Comparison of ENCODE assay signal across 5 cellular contexts in the genomic region with DNA sequence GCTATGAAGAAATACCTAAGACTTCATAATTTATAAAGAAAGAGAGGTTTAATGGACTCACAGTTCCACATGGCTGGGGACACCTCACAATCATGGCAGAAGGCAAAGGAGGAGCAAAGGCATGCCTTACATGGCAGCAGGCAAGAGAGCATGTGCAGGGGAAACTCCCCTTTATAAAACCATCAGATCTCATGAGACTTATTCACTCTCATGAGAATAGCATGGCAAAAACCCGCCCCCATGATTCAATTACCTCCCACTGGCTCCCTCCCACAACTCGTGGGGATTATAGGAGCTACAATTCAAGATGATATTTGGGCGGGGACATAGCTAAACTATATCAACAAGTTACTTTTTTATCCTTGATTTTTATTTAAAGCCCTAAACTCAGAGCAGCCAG.
A peak's percentile ranks its signal among the peaks of the same experiment; 100 is the strongest.
DNase-seq lines count a peak whose midpoint lies in the region; ATAC-seq, FAIRE-seq and TF ChIP-seq lines count a peak whose summit lies in the region.
"Not testable (repeated sequence)": the region's sequence is repeated elsewhere in the genome, so short reads cannot be mapped to it uniquely, and the experiment has no call there.

No MANE protein-coding gene starts in this region.

- in situ Hi-C loops in K562 (cut with MboI) = loop anchor here (25.0 kb wide), 1 partner anchor 1215 kb away; the partner anchor contains the start of gene GAPVD1

- H3K4me3 ChIP-seq in K562 = not testable (repeated sequence)

- ATAC-seq in CD4-positive, alpha-beta T cell (ENCODE audit: poor library complexity); T-helper 17 cell; K562: not testable (repeated sequence)
- peak; percentile 21 for ATAC-seq in activated B cell treated with CpG ODN at 0.5 μM for 24 hours (ENCODE audit: low read depth)

- TF ChIP-seq EP300 in K562 (IDR thresholded peaks at IDR 0.05; ENCODE audit: low read length) = not testable (repeated sequence)

- H3K4me2 ChIP-seq in K562 (ENCODE audit: insufficient read depth, low read length) = not testable (repeated sequence)

- not testable (repeated sequence) for H3K9me3 Mint-ChIP-seq in CD4-positive, alpha-beta T cell; activated B cell treated with CpG ODN at 0.5 μM for 24 hours

- H4K20me1 ChIP-seq in K562 (replicated peaks; ENCODE audit: control insufficient read depth, insufficient read depth, low read length) = not testable (repeated sequence)

- H2AFZ ChIP-seq in K562 (ENCODE audit: low read depth, low read length) = not testable (repeated sequence)

- not testable (repeated sequence) for H3K79me2 ChIP-seq in K562 (ENCODE audit: control insufficient read depth, insufficient read depth, low read length)

- intact Hi-C loops in CD4-positive, alpha-beta T cell (cut with DNase I, micrococcal nuclease); activated B cell treated with CpG ODN at 0.5 μM for 24 hours (cut with micrococcal nuclease); K562 (cut with micrococcal nuclease); head of caudate nucleus (cut with DNase I): not testable (repeated sequence)

- H3K36me3 Mint-ChIP-seq in CD4-positive, alpha-beta T cell (ENCODE audit: low read depth); T-helper 17 cell (ENCODE audit: low read depth); activated B cell treated with CpG ODN at 0.5 μM for 24 hours (ENCODE audit: low read depth): not testable (repeated sequence)

- not testable (repeated sequence) for DNase-seq in CD4-positive, alpha-beta T cell; T-helper 17 cell; activated B cell treated with CpG ODN at 0.5 μM for 24 hours; K562 (ENCODE audit: extremely low read depth in 1 of 4, low spot score in 3 of 4)
- DNase-seq in head of caudate nucleus = peak in 26 of 42 donors; percentile 46 to 85 (median 64)

- H3K9me3 ChIP-seq in CD4-positive, alpha-beta T cell (ENCODE audit: control insufficient read depth, low read length); T-helper 17 cell (ENCODE audit: control insufficient read depth, low read length, poor library complexity, severe bottlenecking); K562 (replicated peaks; ENCODE audit: control insufficient read depth, insufficient read depth, low read depth, low read length): not testable (repeated sequence)

- not testable (repeated sequence) for BruUV-seq in K562 (replicated peaks; lab: Mats Ljungman, UMichigan)

- not testable (repeated sequence) for H3K9me1 ChIP-seq in K562 (ENCODE audit: control insufficient read depth, insufficient read depth, low read length)

- WGBS in K562 (ENCODE audit: insufficient coverage, low coverage, missing lambda C conversion rate) = 0% methylated on average over 3 of the region's 3 CpGs

- not testable (repeated sequence) for TF ChIP-seq POLR2A in K562 (conservative IDR thresholded peaks at IDR 0.05)

- H3K4me1 Mint-ChIP-seq in CD4-positive, alpha-beta T cell (ENCODE audit: low read depth) = peaks cover 40% of the 10 kb centered on the region
- H3K4me1 Mint-ChIP-seq in T-helper 17 cell (peaks cover 53% of the 10 kb centered on the region), activated B cell treated with CpG ODN at 0.5 μM for 24 hours (peaks cover 29% of the 10 kb centered on the region)

- not testable (repeated sequence) for H3K27me3 ChIP-seq in CD4-positive, alpha-beta T cell (ENCODE audit: control insufficient read depth, insufficient read depth, low read length)
- H3K27me3 ChIP-seq in K562 (ENCODE audit: control insufficient read depth in 2 of 2, insufficient read depth in 2 of 2, low read length in 2 of 2) = peaks cover 37 to 76% of the 10 kb centered on the region in 2 experiments; a peak in 4 of 5 replicates

- TF ChIP-seq RAD21 in K562 (CRISPR knock-in tag; conservative IDR thresholded peaks at IDR 0.05 in 1 of 2, IDR thresholded peaks at IDR 0.05 in 1 of 2) = not testable (repeated sequence)

- not testable (repeated sequence) for H3K27me3 Mint-ChIP-seq in CD4-positive, alpha-beta T cell; T-helper 17 cell; activated B cell treated with CpG ODN at 0.5 μM for 24 hours

- not testable (repeated sequence) for H3K9ac ChIP-seq in K562 (ENCODE audit: insufficient read depth in 1 of 2, low read depth in 2 of 2, low read length in 2 of 2)

- H3K36me3 ChIP-seq in K562 (ENCODE audit: control insufficient read depth, insufficient read depth, low read length) = not testable (repeated sequence)

- FAIRE-seq in K562 (lab: Jason Lieb, UNC) = not testable (repeated sequence)

- H3K27ac ChIP-seq in CD4-positive, alpha-beta T cell (ENCODE audit: low read depth, low read length); K562 (ENCODE audit: extremely low read depth, low read depth, low read length): not testable (repeated sequence)

- peak overlapping the region; percentile 24 for H3K27ac Mint-ChIP-seq in CD4-positive, alpha-beta T cell
- peak overlapping the region; percentile 75 for H3K27ac Mint-ChIP-seq in T-helper 17 cell
- H3K27ac Mint-ChIP-seq in activated B cell treated with CpG ODN at 0.5 μM for 24 hours = peak overlapping the region; percentile 63

- CTCF ChIA-PET in CD4-positive, alpha-beta T cell (lab: Charles Lee); activated B cell treated with CpG ODN at 0.5 μM for 24 hours (lab: Charles Lee); K562 (lab: Yijun Ruan, JAX; ENCODE audit: low intra/inter-chr PET ratio): not testable (repeated sequence)

- POLR2A ChIA-PET in CD4-positive, alpha-beta T cell (lab: Charles Lee); activated B cell treated with CpG ODN at 0.5 μM for 24 hours (lab: Charles Lee); K562 (lab: Yijun Ruan, JAX): not testable (repeated sequence)

- not testable (repeated sequence) for TF ChIP-seq CTCF in CD4-positive, alpha-beta T cell (IDR thresholded peaks at IDR 0.05); activated B cell treated with CpG ODN at 0.5 μM for 24 hours (IDR thresholded peaks at IDR 0.05); K562 (IDR thresholded peaks at IDR 0.05 in 2 of 3, conservative IDR thresholded peaks at IDR 0.05 in 1 of 3; ENCODE audit: insufficient read depth in 2 of 3, low read depth in 1 of 3, low read length in 3 of 3)

- H3K4me3 Mint-ChIP-seq in CD4-positive, alpha-beta T cell; T-helper 17 cell; activated B cell treated with CpG ODN at 0.5 μM for 24 hours: not testable (repeated sequence)

- not testable (repeated sequence) for H3K4me1 ChIP-seq in K562 (replicated peaks in 1 of 2; ENCODE audit: control insufficient read depth in 2 of 2, insufficient read depth in 2 of 2, low read length in 2 of 2)

TF ChIP-seq in K562, 482 proteins besides CTCF, POLR2A, EP300 and RAD21:
- TF ChIP-seq ZNF431 (CRISPR knock-in tag; IDR thresholded peaks at IDR 0.05) = peak; percentile 61; the same call in 1 of the 2 replicates

Comparison
In these comparisons a context has a peak if more than half of its experiments do, and no peak if none do; other contexts are left out.
1. H3K27ac Mint-ChIP-seq: peak in every context shown above with its lines; median percentile 75 in T-helper 17 cell; 63 in activated B cell treated with CpG ODN at 0.5 μM for 24 hours; 24 in CD4-positive, alpha-beta T cell.